8 cellular contexts compared by ENCODE assay signal in genomic region chr19:33520844-33521479, GRCh38. TPM values are rescaled to one million over a fixed set of nuclear protein-coding genes. Genes with fewer than 3 reads are reported as not detected.
DNase-seq lines count a peak whose midpoint lies in the region; ATAC-seq and TF ChIP-seq lines count a peak whose summit lies in the region.

No MANE protein-coding gene starts in this region.

- H3K9me3 ChIP-seq in DND-41 (ENCODE audit: insufficient read depth, low read length, severe bottlenecking): no peaks in the 10 kb centered on the region
- H3K9me3 ChIP-seq in osteoblast (ENCODE audit: low read depth, low read length): no peaks in the 10 kb centered on the region

- no peaks in the 10 kb centered on the region for H3K36me3 ChIP-seq in DND-41 (ENCODE audit: insufficient read depth, low read length)
- H3K36me3 ChIP-seq in osteoblast (ENCODE audit: insufficient read depth, low read length): no peaks in the 10 kb centered on the region

- H3K79me2 ChIP-seq in DND-41 (ENCODE audit: insufficient read depth, low read length): peaks cover 8% of the 10 kb centered on the region
- peaks cover 48% of the 10 kb centered on the region for H3K79me2 ChIP-seq in osteoblast (ENCODE audit: insufficient read depth, low read length)

- no peaks in the 10 kb centered on the region for H3K27me3 ChIP-seq in DND-41 (ENCODE audit: insufficient read depth, low read length, poor library complexity)
- peaks cover 6% of the 10 kb centered on the region for H3K27me3 ChIP-seq in osteoblast (ENCODE audit: insufficient read depth, low read length)

- H3K4me1 Mint-ChIP-seq in endothelial cell (ENCODE audit: unreplicated experiment): peaks cover 12% of the 10 kb centered on the region

- H3K9me3 Mint-ChIP-seq in endothelial cell (ENCODE audit: unreplicated experiment): no peaks in the 10 kb centered on the region

- DNase-seq in DND-41: no peak
- DNase-seq in NAMALWA (ENCODE audit: low spot score): peak; percentile 11
- DNase-seq in endothelial cell (ENCODE audit: low spot score): no peak
- no peak for DNase-seq in osteoblast (ENCODE audit: insufficient read length, low spot score, missing footprints)
- DNase-seq in SIG-M5 treated with dmso at 0.1 percent for 504 hours (lab: John Stamatoyannopoulos, UW; ENCODE audit: unreplicated experiment): no peak
- no peak for DNase-seq in iPS-NIHi11 (ENCODE audit: low spot score)

- H3K4me3 ChIP-seq in DND-41 (ENCODE audit: low read depth in 1 of 2, low read length in 2 of 2) (peak overlapping the region; percentile 93 to 99), osteoblast (ENCODE audit: insufficient read depth, low read length) (peak overlapping the region; percentile 90)

- H2AFZ ChIP-seq in DND-41 (ENCODE audit: low read depth, low read length) (peak overlapping the region; percentile 87), osteoblast (ENCODE audit: low read length) (peak overlapping the region; percentile 89)

- no peak for TF ChIP-seq CTCF in DND-41 (IDR thresholded peaks at IDR 0.05; ENCODE audit: borderline replicate concordance, extremely low read depth, low read length, poor library complexity, severe bottlenecking)
- TF ChIP-seq CTCF in endothelial cell (IDR thresholded peaks at IDR 0.05; ENCODE audit: unreplicated experiment): no peak
- TF ChIP-seq CTCF in osteoblast (IDR thresholded peaks at IDR 0.05; ENCODE audit: extremely low read depth, low read depth, low read length): no peak

- H4K20me1 ChIP-seq in DND-41 (ENCODE audit: insufficient read depth, low read length) (peaks cover 7% of the 10 kb centered on the region; the same call in 1 of the 2 replicates), osteoblast (ENCODE audit: insufficient read depth, low read length) (peaks cover 17% of the 10 kb centered on the region)

- H3K4me3 Mint-ChIP-seq in endothelial cell (ENCODE audit: unreplicated experiment): peak overlapping the region; percentile 91

- peaks cover 3% of the 10 kb centered on the region for H3K36me3 Mint-ChIP-seq in endothelial cell (ENCODE audit: low read depth, unreplicated experiment)

- H3K9ac ChIP-seq in DND-41 (ENCODE audit: low read depth, low read length): peak overlapping the region; percentile 73

- peaks cover 11% of the 10 kb centered on the region for H3K27me3 Mint-ChIP-seq in endothelial cell (ENCODE audit: unreplicated experiment)

- peak overlapping the region; percentile 42 for H3K27ac Mint-ChIP-seq in endothelial cell (ENCODE audit: unreplicated experiment)

- peak overlapping the region; percentile 57; the same call in 1 of the 2 replicates for H3K27ac ChIP-seq in DND-41 (ENCODE audit: low read length)
- H3K27ac ChIP-seq in osteoblast (ENCODE audit: low read depth, low read length): peak overlapping the region; percentile 58

- peaks cover 25% of the 10 kb centered on the region for H3K4me1 ChIP-seq in DND-41 (ENCODE audit: insufficient read depth, low read length)
- peaks cover 8% of the 10 kb centered on the region for H3K4me1 ChIP-seq in osteoblast (ENCODE audit: insufficient read depth, low read length)

- H3K4me2 ChIP-seq in DND-41 (ENCODE audit: insufficient read depth, low read length): peak overlapping the region; percentile 100
- H3K4me2 ChIP-seq in osteoblast (ENCODE audit: insufficient read depth, low read length): peak overlapping the region; percentile 91

- ATAC-seq in DND-41 (ENCODE audit: insufficient read depth, low read depth) (no peak), HG03159 (IDR thresholded peaks at IDR 0.05; ENCODE audit: unreplicated experiment) (no peak), HG03097 (IDR thresholded peaks at IDR 0.05; ENCODE audit: low FRiP score, unreplicated experiment) (no peak)

RNA-seq across cellular contexts. Expression of gene PEPD, which starts 0.6 kb away (rescaled TPM):
- total RNA-seq in endothelial cell (ENCODE audit: unreplicated experiment): 40.5 TPM
- total RNA-seq in osteoblast: 82.8 and 87.9 TPM in 2 replicates
